In genomic region chr12:56040963-56041578, GRCh38 we compare ENCODE assay signal across 1 cellular context.
TF ChIP-seq lines count a peak whose summit lies in the region.

No MANE protein-coding gene starts in this region.

TF ChIP-seq in HEK293, 187 proteins besides CTCF, POLR2A, EP300 and RAD21 (continued from another document and continues in another):
- TF ChIP-seq EGR2 (tag by site-specific recombination; IDR thresholded peaks at IDR 0.05; ENCODE audit: low read depth) = no peak
- TF ChIP-seq ZNF416 (tag by site-specific recombination; IDR thresholded peaks at IDR 0.05) = no peak
- no peak for TF ChIP-seq WT1 (tag by site-specific recombination; IDR thresholded peaks at IDR 0.05)
- TF ChIP-seq ZBTB20 (tag by site-specific recombination; IDR thresholded peaks at IDR 0.05) = peak; percentile 6; the same call in 1 of the 2 replicates
- TF ChIP-seq ZNF140 (tag by site-specific recombination; IDR thresholded peaks at IDR 0.05) = no peak
- peak; percentile 86 for TF ChIP-seq MZF1 (tag by site-specific recombination; IDR thresholded peaks at IDR 0.05; ENCODE audit: borderline replicate concordance)
- TF ChIP-seq, protein P1, sequence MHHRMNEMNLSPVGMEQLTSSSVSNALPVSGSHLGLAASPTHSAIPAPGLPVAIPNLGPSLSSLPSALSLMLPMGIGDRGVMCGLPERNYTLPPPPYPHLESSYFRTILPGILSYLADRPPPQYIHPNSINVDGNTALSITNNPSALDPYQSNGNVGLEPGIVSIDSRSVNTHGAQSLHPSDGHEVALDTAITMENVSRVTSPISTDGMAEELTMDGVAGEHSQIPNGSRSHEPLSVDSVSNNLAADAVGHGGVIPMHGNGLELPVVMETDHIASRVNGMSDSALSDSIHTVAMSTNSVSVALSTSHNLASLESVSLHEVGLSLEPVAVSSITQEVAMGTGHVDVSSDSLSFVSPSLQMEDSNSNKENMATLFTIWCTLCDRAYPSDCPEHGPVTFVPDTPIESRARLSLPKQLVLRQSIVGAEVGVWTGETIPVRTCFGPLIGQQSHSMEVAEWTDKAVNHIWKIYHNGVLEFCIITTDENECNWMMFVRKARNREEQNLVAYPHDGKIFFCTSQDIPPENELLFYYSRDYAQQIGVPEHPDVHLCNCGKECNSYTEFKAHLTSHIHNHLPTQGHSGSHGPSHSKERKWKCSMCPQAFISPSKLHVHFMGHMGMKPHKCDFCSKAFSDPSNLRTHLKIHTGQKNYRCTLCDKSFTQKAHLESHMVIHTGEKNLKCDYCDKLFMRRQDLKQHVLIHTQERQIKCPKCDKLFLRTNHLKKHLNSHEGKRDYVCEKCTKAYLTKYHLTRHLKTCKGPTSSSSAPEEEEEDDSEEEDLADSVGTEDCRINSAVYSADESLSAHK (tag by site-specific recombination; IDR thresholded peaks at IDR 0.05) = no peak
- no peak for TF ChIP-seq ZNF514 (tag by site-specific recombination; IDR thresholded peaks at IDR 0.05)
- TF ChIP-seq GLIS2 (tag by site-specific recombination; IDR thresholded peaks at IDR 0.05) = no peak
- TF ChIP-seq ZNF610 (tag by site-specific recombination; IDR thresholded peaks at IDR 0.05; ENCODE audit: borderline replicate concordance) = no peak
- TF ChIP-seq ZNF133 (tag by site-specific recombination; IDR thresholded peaks at IDR 0.05) = no peak
- TF ChIP-seq TRIM28 (IDR thresholded peaks at IDR 0.05; ENCODE audit: borderline replicate concordance, low read length) = no peak
- no peak for TF ChIP-seq OVOL3 (tag by site-specific recombination; IDR thresholded peaks at IDR 0.05)
- TF ChIP-seq, protein P2, sequence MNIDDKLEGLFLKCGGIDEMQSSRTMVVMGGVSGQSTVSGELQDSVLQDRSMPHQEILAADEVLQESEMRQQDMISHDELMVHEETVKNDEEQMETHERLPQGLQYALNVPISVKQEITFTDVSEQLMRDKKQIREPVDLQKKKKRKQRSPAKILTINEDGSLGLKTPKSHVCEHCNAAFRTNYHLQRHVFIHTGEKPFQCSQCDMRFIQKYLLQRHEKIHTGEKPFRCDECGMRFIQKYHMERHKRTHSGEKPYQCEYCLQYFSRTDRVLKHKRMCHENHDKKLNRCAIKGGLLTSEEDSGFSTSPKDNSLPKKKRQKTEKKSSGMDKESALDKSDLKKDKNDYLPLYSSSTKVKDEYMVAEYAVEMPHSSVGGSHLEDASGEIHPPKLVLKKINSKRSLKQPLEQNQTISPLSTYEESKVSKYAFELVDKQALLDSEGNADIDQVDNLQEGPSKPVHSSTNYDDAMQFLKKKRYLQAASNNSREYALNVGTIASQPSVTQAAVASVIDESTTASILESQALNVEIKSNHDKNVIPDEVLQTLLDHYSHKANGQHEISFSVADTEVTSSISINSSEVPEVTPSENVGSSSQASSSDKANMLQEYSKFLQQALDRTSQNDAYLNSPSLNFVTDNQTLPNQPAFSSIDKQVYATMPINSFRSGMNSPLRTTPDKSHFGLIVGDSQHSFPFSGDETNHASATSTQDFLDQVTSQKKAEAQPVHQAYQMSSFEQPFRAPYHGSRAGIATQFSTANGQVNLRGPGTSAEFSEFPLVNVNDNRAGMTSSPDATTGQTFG (tag by site-specific recombination; IDR thresholded peaks at IDR 0.05; ENCODE audit: borderline replicate concordance) = no peak
- TF ChIP-seq ZNF664 (tag by site-specific recombination; IDR thresholded peaks at IDR 0.05) = peak; percentile 87; the same call in 1 of the 2 replicates
- no peak for TF ChIP-seq ZNF791 (tag by site-specific recombination; IDR thresholded peaks at IDR 0.05)
- TF ChIP-seq BCL11A (tag by site-specific recombination; IDR thresholded peaks at IDR 0.05; ENCODE audit: low read depth) = no peak
- TF ChIP-seq ZNF623 (tag by site-specific recombination; IDR thresholded peaks at IDR 0.05) = no peak
- no peak for TF ChIP-seq ZNF585B (tag by site-specific recombination; IDR thresholded peaks at IDR 0.05)
- TF ChIP-seq ZNF76 (tag by site-specific recombination; IDR thresholded peaks at IDR 0.05; ENCODE audit: borderline replicate concordance, low read depth) = no peak
- peak; percentile 52 for TF ChIP-seq ZNF513 (tag by site-specific recombination; IDR thresholded peaks at IDR 0.05)
- TF ChIP-seq, protein P3, sequence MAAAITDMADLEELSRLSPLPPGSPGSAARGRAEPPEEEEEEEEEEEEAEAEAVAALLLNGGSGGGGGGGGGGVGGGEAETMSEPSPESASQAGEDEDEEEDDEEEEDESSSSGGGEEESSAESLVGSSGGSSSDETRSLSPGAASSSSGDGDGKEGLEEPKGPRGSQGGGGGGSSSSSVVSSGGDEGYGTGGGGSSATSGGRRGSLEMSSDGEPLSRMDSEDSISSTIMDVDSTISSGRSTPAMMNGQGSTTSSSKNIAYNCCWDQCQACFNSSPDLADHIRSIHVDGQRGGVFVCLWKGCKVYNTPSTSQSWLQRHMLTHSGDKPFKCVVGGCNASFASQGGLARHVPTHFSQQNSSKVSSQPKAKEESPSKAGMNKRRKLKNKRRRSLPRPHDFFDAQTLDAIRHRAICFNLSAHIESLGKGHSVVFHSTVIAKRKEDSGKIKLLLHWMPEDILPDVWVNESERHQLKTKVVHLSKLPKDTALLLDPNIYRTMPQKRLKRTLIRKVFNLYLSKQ (tag by site-specific recombination; IDR thresholded peaks at IDR 0.05; ENCODE audit: borderline replicate concordance) = no peak
- no peak for TF ChIP-seq ZNF18 (tag by site-specific recombination; IDR thresholded peaks at IDR 0.05)
- no peak for TF ChIP-seq GLIS1 (tag by site-specific recombination; IDR thresholded peaks at IDR 0.05)
- no peak for TF ChIP-seq ZNF292 (tag by site-specific recombination; IDR thresholded peaks at IDR 0.05; ENCODE audit: borderline replicate concordance, low read depth)
- no peak for TF ChIP-seq ZBTB1 (tag by site-specific recombination; IDR thresholded peaks at IDR 0.05)
- TF ChIP-seq, protein P4, sequence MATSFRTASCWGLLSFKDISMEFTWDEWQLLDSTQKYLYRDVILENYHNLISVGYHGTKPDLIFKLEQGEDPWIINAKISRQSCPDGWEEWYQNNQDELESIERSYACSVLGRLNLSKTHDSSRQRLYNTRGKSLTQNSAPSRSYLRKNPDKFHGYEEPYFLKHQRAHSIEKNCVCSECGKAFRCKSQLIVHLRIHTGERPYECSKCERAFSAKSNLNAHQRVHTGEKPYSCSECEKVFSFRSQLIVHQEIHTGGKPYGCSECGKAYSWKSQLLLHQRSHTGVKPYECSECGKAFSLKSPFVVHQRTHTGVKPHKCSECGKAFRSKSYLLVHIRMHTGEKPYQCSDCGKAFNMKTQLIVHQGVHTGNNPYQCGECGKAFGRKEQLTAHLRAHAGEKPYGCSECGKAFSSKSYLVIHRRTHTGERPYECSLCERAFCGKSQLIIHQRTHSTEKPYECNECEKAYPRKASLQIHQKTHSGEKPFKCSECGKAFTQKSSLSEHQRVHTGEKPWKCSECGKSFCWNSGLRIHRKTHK (tag by site-specific recombination; IDR thresholded peaks at IDR 0.05) = no peak
- TF ChIP-seq ZNF121 (tag by site-specific recombination; IDR thresholded peaks at IDR 0.05) = no peak
- TF ChIP-seq ZNF37A (tag by site-specific recombination; IDR thresholded peaks at IDR 0.05) = no peak
- TF ChIP-seq ZNF169 (tag by site-specific recombination; IDR thresholded peaks at IDR 0.05) = no peak
- no peak for TF ChIP-seq ZNF157 (tag by site-specific recombination; IDR thresholded peaks at IDR 0.05)
- TF ChIP-seq ZNF16 (tag by site-specific recombination; IDR thresholded peaks at IDR 0.05; ENCODE audit: low read depth) = no peak
- TF ChIP-seq, protein P5, sequence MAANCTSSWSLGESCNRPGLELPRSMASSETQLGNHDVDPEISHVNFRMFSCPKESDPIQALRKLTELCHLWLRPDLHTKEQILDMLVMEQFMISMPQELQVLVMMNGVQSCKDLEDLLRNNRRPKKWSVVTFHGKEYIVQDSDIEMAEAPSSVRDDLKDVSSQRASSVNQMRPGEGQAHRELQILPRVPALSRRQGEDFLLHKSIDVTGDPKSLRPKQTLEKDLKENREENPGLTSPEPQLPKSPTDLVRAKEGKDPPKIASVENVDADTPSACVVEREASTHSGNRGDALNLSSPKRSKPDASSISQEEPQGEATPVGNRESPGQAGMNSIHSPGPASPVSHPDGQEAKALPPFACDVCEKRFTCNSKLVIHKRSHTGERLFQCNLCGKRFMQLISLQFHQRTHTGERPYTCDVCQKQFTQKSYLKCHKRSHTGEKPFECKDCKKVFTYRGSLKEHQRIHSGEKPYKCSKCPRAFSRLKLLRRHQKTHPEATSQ (tag by site-specific recombination; IDR thresholded peaks at IDR 0.05) = no peak
- TF ChIP-seq ZNF341 (tag by site-specific recombination; IDR thresholded peaks at IDR 0.05; ENCODE audit: low read depth) = no peak
- no peak; the same call in none of the 2 replicates for TF ChIP-seq ZBTB17 (tag by site-specific recombination; IDR thresholded peaks at IDR 0.05)
- no peak for TF ChIP-seq ZNF174 (tag by site-specific recombination; IDR thresholded peaks at IDR 0.05)
- peak; percentile 22; the same call in 1 of the 2 replicates for TF ChIP-seq ZNF184 (tag by site-specific recombination; IDR thresholded peaks at IDR 0.05)
- TF ChIP-seq ZNF211 (tag by site-specific recombination; IDR thresholded peaks at IDR 0.05; ENCODE audit: low read depth) = no peak
- TF ChIP-seq ZNF785 (tag by site-specific recombination; IDR thresholded peaks at IDR 0.05) = no peak
- no peak for TF ChIP-seq SCRT1 (tag by site-specific recombination; IDR thresholded peaks at IDR 0.05; ENCODE audit: borderline replicate concordance)
- TF ChIP-seq HOXC10 (CRISPR knock-in tag; IDR thresholded peaks at IDR 0.05) = no peak
- TF ChIP-seq GLI4 (tag by site-specific recombination; IDR thresholded peaks at IDR 0.05) = no peak
- no peak for TF ChIP-seq YY2 (tag by site-specific recombination; IDR thresholded peaks at IDR 0.05)
- TF ChIP-seq, protein P6, sequence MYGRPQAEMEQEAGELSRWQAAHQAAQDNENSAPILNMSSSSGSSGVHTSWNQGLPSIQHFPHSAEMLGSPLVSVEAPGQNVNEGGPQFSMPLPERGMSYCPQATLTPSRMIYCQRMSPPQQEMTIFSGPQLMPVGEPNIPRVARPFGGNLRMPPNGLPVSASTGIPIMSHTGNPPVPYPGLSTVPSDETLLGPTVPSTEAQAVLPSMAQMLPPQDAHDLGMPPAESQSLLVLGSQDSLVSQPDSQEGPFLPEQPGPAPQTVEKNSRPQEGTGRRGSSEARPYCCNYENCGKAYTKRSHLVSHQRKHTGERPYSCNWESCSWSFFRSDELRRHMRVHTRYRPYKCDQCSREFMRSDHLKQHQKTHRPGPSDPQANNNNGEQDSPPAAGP (tag by site-specific recombination; IDR thresholded peaks at IDR 0.05) = no peak
- no peak for TF ChIP-seq ZNF266 (tag by site-specific recombination; IDR thresholded peaks at IDR 0.05; ENCODE audit: low read depth)
- TF ChIP-seq ZEB2 (tag by site-specific recombination; IDR thresholded peaks at IDR 0.05) = no peak
- no peak for TF ChIP-seq ZNF624 (tag by site-specific recombination; IDR thresholded peaks at IDR 0.05)
